27 cellular contexts compared by ENCODE assay signal in the genomic region with DNA sequence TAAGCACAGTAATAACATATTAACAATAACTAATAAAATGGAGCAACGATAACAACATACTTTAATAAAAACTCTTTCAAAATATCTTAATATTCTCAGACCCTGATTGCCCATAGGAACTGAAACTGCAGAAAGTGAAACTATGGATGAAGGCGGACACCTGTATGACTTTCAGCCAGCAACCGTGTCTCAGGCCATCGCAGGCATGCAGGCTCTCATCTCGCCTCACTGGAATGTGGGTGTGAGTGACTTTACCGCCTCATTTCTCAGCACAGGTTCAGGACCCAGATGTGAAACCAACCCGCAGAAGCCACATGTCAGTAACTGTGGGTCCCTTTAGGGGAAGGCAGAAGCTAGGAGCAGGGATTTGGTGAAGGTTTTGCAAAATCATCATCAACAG.
DNase-seq lines count a peak whose midpoint lies in the region; ATAC-seq and TF ChIP-seq lines count a peak whose summit lies in the region.
"Had no signal": no experiment of that assay in that cellular context is flagged by ENCODE, and none has a peak within 500 bp of the region (broad histone marks: within the 10 kb centered on the region; RNA-seq: fewer than 3 reads in every experiment).

No MANE protein-coding gene starts in this region.

- H4K20me1 ChIP-seq in OCI-LY3 (ENCODE audit: insufficient read depth, low read length), result no peaks in the 10 kb centered on the region

- intact Hi-C loops in colonic mucosa (cut with DNase I), result no loop called here

- H3K27ac ChIP-seq in OCI-LY3 (ENCODE audit: low read length), result no peak overlapping the region
- no peak overlapping the region for H3K27ac ChIP-seq in colonic mucosa
- H3K27ac ChIP-seq: dorsolateral prefrontal cortex, RWPE1, thoracic aorta had no signal

- peak overlapping the region; percentile 39 for H3K4me3 ChIP-seq in OCI-LY3 (ENCODE audit: low read length)
- no peak overlapping the region for H3K4me3 ChIP-seq in colonic mucosa
- H3K4me3 ChIP-seq: dorsolateral prefrontal cortex, thoracic aorta had no signal

- peak overlapping the region; percentile 65 for H3K4me2 ChIP-seq in OCI-LY3 (ENCODE audit: low read length)

- H2AFZ ChIP-seq in OCI-LY3 (ENCODE audit: low read depth, low read length), result no peak overlapping the region

- H3K27me3 ChIP-seq in OCI-LY3 (ENCODE audit: low read depth, low read length) (no peaks in the 10 kb centered on the region), colonic mucosa (no peaks in the 10 kb centered on the region)
- H3K27me3 ChIP-seq: dorsolateral prefrontal cortex had no signal

- ATAC-seq in GM18511 (IDR thresholded peaks at IDR 0.05; ENCODE audit: unreplicated experiment), result peak; percentile 66
- ATAC-seq in HG02870 (IDR thresholded peaks at IDR 0.05; ENCODE audit: unreplicated experiment), result peak; percentile 62
- ATAC-seq in HG03045 (IDR thresholded peaks at IDR 0.05; ENCODE audit: unreplicated experiment), result no peak
- ATAC-seq: left cardiac atrium; naive thymus-derived CD8-positive, alpha-beta T cell; sciatic nerve had no signal

- no peaks in the 10 kb centered on the region for H3K9me3 ChIP-seq in OCI-LY3 (ENCODE audit: insufficient read depth, low read length)
- H3K9me3 ChIP-seq in colonic mucosa, result no peaks in the 10 kb centered on the region
- H3K9me3 ChIP-seq: thoracic aorta had no signal

- H3K4me1 ChIP-seq in OCI-LY3 (ENCODE audit: low read length), result peaks cover 12% of the 10 kb centered on the region
- H3K4me1 ChIP-seq in colonic mucosa, result no peaks in the 10 kb centered on the region

- TF ChIP-seq CTCF in OCI-LY3 (IDR thresholded peaks at IDR 0.05; ENCODE audit: low read depth, low read length) (no peak), colonic mucosa (IDR thresholded peaks at IDR 0.05) (no peak)

- DNase-seq in kidney tubule cell (ENCODE audit: low spot score) (peak; percentile 28), colonic mucosa (no peak), glomerular visceral epithelial cell (ENCODE audit: extremely low spot score) (no peak)
- no peak for DNase-seq in activated CD8-positive, alpha-beta memory T cell treated with anti-CD3 and anti-CD28 coated beads for 24 hours
- DNase-seq: ACHN; activated CD4-positive, alpha-beta memory T cell treated with anti-CD3 and anti-CD28 coated beads, Interleukin-2, amount 10 ng/mL, durations not matched to agents 7 days and 5 days; activated CD4-positive, CD25-positive, alpha-beta regulatory T cell; activated naive CD4-positive, alpha-beta T cell treated with anti-CD3 and anti-CD28 coated beads for 36 hours; anterior cingulate cortex; C1 segment of cervical spinal cord; caudate nucleus; dorsolateral prefrontal cortex; HCEC 1CT; left cardiac atrium; mesenchymal stem cell; naive thymus-derived CD8-positive, alpha-beta T cell; NCI-H1092; NCI-H2081; stimulated activated naive CD4-positive, alpha-beta T cell; T-helper 9 cell had no signal

- H3K9ac ChIP-seq in OCI-LY3 (ENCODE audit: low read length) (no peak overlapping the region; the same call in 1 of the 2 replicates), colonic mucosa (ENCODE audit: low read depth in 2 of 2, low read length in 2 of 2) (no peak overlapping the region)

- no peaks in the 10 kb centered on the region for H3K79me2 ChIP-seq in OCI-LY3 (ENCODE audit: low read length)

- H3K36me3 ChIP-seq in OCI-LY3 (replicated peaks; ENCODE audit: low read depth, low read length), result no peaks in the 10 kb centered on the region
- H3K36me3 ChIP-seq in colonic mucosa, result no peaks in the 10 kb centered on the region
- H3K36me3 ChIP-seq: thoracic aorta had no signal
